In genomic region chr17:77092025-77092424, GRCh38 we compare ENCODE assay signal across 20 cellular contexts. TPM values are rescaled to one million over a fixed set of nuclear protein-coding genes. Genes with fewer than 3 reads are reported as not detected.
DNase-seq lines count a peak whose midpoint lies in the region; ATAC-seq and TF ChIP-seq lines count a peak whose summit lies in the region.
"Had no signal": no experiment of that assay in that cellular context is flagged by ENCODE, and none has a peak within 500 bp of the region (broad histone marks: within the 10 kb centered on the region; RNA-seq: fewer than 3 reads in every experiment).

No MANE protein-coding gene starts in this region.

- CTCF ChIA-PET in activated CD4-positive, alpha-beta memory T cell treated with anti-CD3 and anti-CD28 coated beads for 36 hours (lab: Charles Lee): no interaction called here
- CTCF ChIA-PET in activated CD4-positive, alpha-beta memory T cell treated with anti-CD3 and anti-CD28 coated beads, Interleukin-2, amount 10 ng/mL, durations not matched to agents 7 days and 5 days (lab: Charles Lee): interaction anchor here (1.3 kb wide), 1 partner anchor 116 kb away, joined by 3 read pairs; no protein-coding TSS in a partner anchor

- H3K27me3 ChIP-seq in GM23338 (ENCODE audit: insufficient read depth) (no peaks in the 10 kb centered on the region), psoas muscle (ENCODE audit: insufficient read depth in 3 of 3, low read length in 2 of 3) (no peaks in the 10 kb centered on the region), left ventricle myocardium inferior (ENCODE audit: low read depth) (no peaks in the 10 kb centered on the region), breast epithelium (no peaks in the 10 kb centered on the region)
- H3K27me3 ChIP-seq: heart left ventricle, Peyer's patch, spleen, tibial artery had no signal

- no peak for DNase-seq in activated CD4-positive, alpha-beta memory T cell treated with anti-CD3 and anti-CD28 coated beads for 36 hours
- no peak for DNase-seq in activated CD4-positive, alpha-beta memory T cell treated with anti-CD3 and anti-CD28 coated beads, Interleukin-2, amount 10 ng/mL, durations not matched to agents 7 days and 5 days
- DNase-seq in GM23338 (ENCODE audit: low spot score) (no peak), psoas muscle (no peak), NCI-H2107 (lab: John Stamatoyannopoulos, UW) (no peak), left ventricle myocardium inferior (no peak), breast epithelium (ENCODE audit: low spot score in 2 of 2) (no peak)
- no peak for DNase-seq in activated naive CD8-positive, alpha-beta T cell treated with anti-CD3 and anti-CD28 coated beads for 36 hours
- DNase-seq: activated CD4-positive, alpha-beta T cell treated with anti-CD3 and anti-CD28 coated beads, Interleukin-2, amount 10 ng/mL, durations not matched to agents 7 days and 5 days; aorta; cerebellar nuclear complex; DMS79 treated with DMSO at 0.1 percent for 48 hours; effector CD8-positive, alpha-beta T cell; heart left ventricle; mammary epithelial cell; NCI-H1694; NCI-H2227 treated with DMSO at 0.1 percent for 48 hours; Peyer's patch; spleen; tibial artery had no signal

- TF ChIP-seq POLR2A in breast epithelium (IDR thresholded peaks at IDR 0.05): no peak

- WGBS in psoas muscle, 3 donors: 86 to 91% (median 89%) methylated on average over 7 of the region's 7 CpGs

- no peak overlapping the region for H3K4me2 ChIP-seq in GM23338

- H3K79me2 ChIP-seq in GM23338 (replicated peaks; ENCODE audit: insufficient read depth): peaks cover 15% of the 10 kb centered on the region

- no peak for TF ChIP-seq CTCF in GM23338 (conservative IDR thresholded peaks at IDR 0.05; ENCODE audit: low read depth in 2 of 2)
- TF ChIP-seq CTCF in psoas muscle (IDR thresholded peaks at IDR 0.05): no peak
- TF ChIP-seq CTCF in left ventricle myocardium inferior (IDR thresholded peaks at IDR 0.05; ENCODE audit: borderline replicate concordance): no peak
- no peak for TF ChIP-seq CTCF in breast epithelium (IDR thresholded peaks at IDR 0.05)

- no peaks in the 10 kb centered on the region for H3K9me3 Mint-ChIP-seq in activated CD4-positive, alpha-beta memory T cell treated with anti-CD3 and anti-CD28 coated beads for 36 hours
- no peaks in the 10 kb centered on the region for H3K9me3 Mint-ChIP-seq in activated CD4-positive, alpha-beta memory T cell treated with anti-CD3 and anti-CD28 coated beads, Interleukin-2, amount 10 ng/mL, durations not matched to agents 7 days and 5 days
- H3K9me3 Mint-ChIP-seq in GM23338: no peaks in the 10 kb centered on the region; the same call in 2 of the 3 replicates
- no peaks in the 10 kb centered on the region for H3K9me3 Mint-ChIP-seq in activated naive CD8-positive, alpha-beta T cell treated with anti-CD3 and anti-CD28 coated beads for 36 hours
- H3K9me3 Mint-ChIP-seq: activated CD4-positive, alpha-beta T cell treated with anti-CD3 and anti-CD28 coated beads, Interleukin-2, amount 10 ng/mL, durations not matched to agents 7 days and 5 days had no signal

- no peaks in the 10 kb centered on the region; the same call in 1 of the 2 replicates for H4K20me1 ChIP-seq in GM23338 (replicated peaks; ENCODE audit: insufficient read depth)

- 0 out of 2 replicates have a peak, but pooled peaks cover 9% of the 10 kb centered on the region for H3K9me2 ChIP-seq in GM23338 (ENCODE audit: insufficient read depth)

- intact Hi-C loops in activated CD4-positive, alpha-beta memory T cell treated with anti-CD3 and anti-CD28 coated beads for 36 hours (cut with micrococcal nuclease): no loop called here
- intact Hi-C loops in psoas muscle (cut with DNase I): no loop called here
- intact Hi-C loops in left ventricle myocardium inferior (cut with micrococcal nuclease): loop anchor here (10.0 kb wide), 1 partner anchor 113 kb away; no protein-coding TSS in a partner anchor
- intact Hi-C loops in breast epithelium (cut with DNase I; ENCODE audit: low total_unique reads): loop anchor here (5.0 kb wide), 1 partner anchor 1135 kb away; no protein-coding TSS in a partner anchor

- peak overlapping the region; percentile 18 for H3K27ac Mint-ChIP-seq in activated CD4-positive, alpha-beta memory T cell treated with anti-CD3 and anti-CD28 coated beads for 36 hours
- H3K27ac Mint-ChIP-seq in activated CD4-positive, alpha-beta memory T cell treated with anti-CD3 and anti-CD28 coated beads, Interleukin-2, amount 10 ng/mL, durations not matched to agents 7 days and 5 days: no peak overlapping the region
- no peak overlapping the region for H3K27ac Mint-ChIP-seq in GM23338
- peak overlapping the region; percentile 82 for H3K27ac Mint-ChIP-seq in activated naive CD8-positive, alpha-beta T cell treated with anti-CD3 and anti-CD28 coated beads for 36 hours

- peaks cover 6% of the 10 kb centered on the region for H3F3A ChIP-seq in GM23338 (replicated peaks; ENCODE audit: low read depth)

- no peak overlapping the region for H3K4me3 Mint-ChIP-seq in activated CD4-positive, alpha-beta memory T cell treated with anti-CD3 and anti-CD28 coated beads for 36 hours
- no peak overlapping the region for H3K4me3 Mint-ChIP-seq in activated CD4-positive, alpha-beta memory T cell treated with anti-CD3 and anti-CD28 coated beads, Interleukin-2, amount 10 ng/mL, durations not matched to agents 7 days and 5 days
- H3K4me3 Mint-ChIP-seq in GM23338: peak overlapping the region; percentile 14; the same call in 1 of the 3 replicates
- H3K4me3 Mint-ChIP-seq in activated naive CD8-positive, alpha-beta T cell treated with anti-CD3 and anti-CD28 coated beads for 36 hours: peak overlapping the region; percentile 48
- H3K4me3 Mint-ChIP-seq: activated CD4-positive, alpha-beta T cell treated with anti-CD3 and anti-CD28 coated beads, Interleukin-2, amount 10 ng/mL, durations not matched to agents 7 days and 5 days had no signal

- H3K36me3 Mint-ChIP-seq in activated CD4-positive, alpha-beta memory T cell treated with anti-CD3 and anti-CD28 coated beads for 36 hours: peaks cover 60% of the 10 kb centered on the region
- H3K36me3 Mint-ChIP-seq in activated CD4-positive, alpha-beta memory T cell treated with anti-CD3 and anti-CD28 coated beads, Interleukin-2, amount 10 ng/mL, durations not matched to agents 7 days and 5 days (ENCODE audit: low read depth): peaks cover 60% of the 10 kb centered on the region
- H3K36me3 Mint-ChIP-seq in GM23338 (ENCODE audit: low read depth): peaks cover 74% of the 10 kb centered on the region
- peaks cover 57% of the 10 kb centered on the region for H3K36me3 Mint-ChIP-seq in activated naive CD8-positive, alpha-beta T cell treated with anti-CD3 and anti-CD28 coated beads for 36 hours

- H3K4me3 ChIP-seq in GM23338: no peak overlapping the region
- H3K4me3 ChIP-seq in psoas muscle: no peak overlapping the region
- no peak overlapping the region for H3K4me3 ChIP-seq in left ventricle myocardium inferior
- H3K4me3 ChIP-seq in breast epithelium: no peak overlapping the region
- H3K4me3 ChIP-seq: heart left ventricle, Peyer's patch, spleen, tibial artery had no signal

- H3K27me3 Mint-ChIP-seq in activated CD4-positive, alpha-beta memory T cell treated with anti-CD3 and anti-CD28 coated beads for 36 hours: no peaks in the 10 kb centered on the region
- no peaks in the 10 kb centered on the region for H3K27me3 Mint-ChIP-seq in activated CD4-positive, alpha-beta memory T cell treated with anti-CD3 and anti-CD28 coated beads, Interleukin-2, amount 10 ng/mL, durations not matched to agents 7 days and 5 days
- H3K27me3 Mint-ChIP-seq in GM23338 (ENCODE audit: insufficient read depth, low read depth, poor library complexity): peaks cover 21% of the 10 kb centered on the region
- no peaks in the 10 kb centered on the region for H3K27me3 Mint-ChIP-seq in activated naive CD8-positive, alpha-beta T cell treated with anti-CD3 and anti-CD28 coated beads for 36 hours
- H3K27me3 Mint-ChIP-seq: activated CD4-positive, alpha-beta T cell treated with anti-CD3 and anti-CD28 coated beads, Interleukin-2, amount 10 ng/mL, durations not matched to agents 7 days and 5 days had no signal

- no peaks in the 10 kb centered on the region for H3K9me3 ChIP-seq in psoas muscle
- H3K9me3 ChIP-seq in left ventricle myocardium inferior (replicated peaks): no peaks in the 10 kb centered on the region
- H3K9me3 ChIP-seq in breast epithelium: no peaks in the 10 kb centered on the region
- H3K9me3 ChIP-seq: heart left ventricle, Peyer's patch, spleen, tibial artery had no signal

- H3K27ac ChIP-seq in GM23338 (ENCODE audit: low read depth) (no peak overlapping the region), psoas muscle (peak overlapping the region; percentile 26), left ventricle myocardium inferior (replicated peaks) (no peak overlapping the region), breast epithelium (peak overlapping the region in 1 of 2 donors; percentile 5)
- H3K27ac ChIP-seq: heart left ventricle, Peyer's patch, tibial artery had no signal

- no peak overlapping the region for H2AFZ ChIP-seq in GM23338

- ATAC-seq in GM23338 (no peak), psoas muscle (no peak)
- ATAC-seq: heart left ventricle had no signal

- peaks cover 10% of the 10 kb centered on the region for H3K4me1 ChIP-seq in GM23338 (ENCODE audit: insufficient read depth)
- H3K4me1 ChIP-seq in psoas muscle: peaks cover 59% of the 10 kb centered on the region
- H3K4me1 ChIP-seq in left ventricle myocardium inferior: peaks cover 82% of the 10 kb centered on the region
- peaks cover 0 to 3% of the 10 kb centered on the region in 2 donors for H3K4me1 ChIP-seq in breast epithelium

- H3K36me3 ChIP-seq in GM23338 (ENCODE audit: insufficient read depth) (peaks cover 5% of the 10 kb centered on the region; the same call in 1 of the 2 replicates), psoas muscle (ENCODE audit: insufficient read depth in 1 of 2, low read depth in 1 of 2) (peaks cover 12 to 64% of the 10 kb centered on the region in 2 donors), left ventricle myocardium inferior (peaks cover 56% of the 10 kb centered on the region), breast epithelium (peaks cover 7% of the 10 kb centered on the region)

- POLR2A ChIA-PET in activated CD4-positive, alpha-beta memory T cell treated with anti-CD3 and anti-CD28 coated beads for 36 hours (lab: Charles Lee): interaction anchor here (1.7 kb wide), 1 partner anchor 48 kb away, joined by 6 read pairs; no protein-coding TSS in a partner anchor
- POLR2A ChIA-PET in activated CD4-positive, alpha-beta memory T cell treated with anti-CD3 and anti-CD28 coated beads, Interleukin-2, amount 10 ng/mL, durations not matched to agents 7 days and 5 days (lab: Charles Lee): no interaction called here

- peaks cover 52% of the 10 kb centered on the region for H3K4me1 Mint-ChIP-seq in activated CD4-positive, alpha-beta memory T cell treated with anti-CD3 and anti-CD28 coated beads for 36 hours (ENCODE audit: low read depth)
- peaks cover 57% of the 10 kb centered on the region for H3K4me1 Mint-ChIP-seq in activated CD4-positive, alpha-beta memory T cell treated with anti-CD3 and anti-CD28 coated beads, Interleukin-2, amount 10 ng/mL, durations not matched to agents 7 days and 5 days
- H3K4me1 Mint-ChIP-seq in GM23338: peaks cover 19% of the 10 kb centered on the region
- peaks cover 42% of the 10 kb centered on the region for H3K4me1 Mint-ChIP-seq in activated naive CD8-positive, alpha-beta T cell treated with anti-CD3 and anti-CD28 coated beads for 36 hours

RNA-seq across cellular contexts. Expression of gene SEC14L1, which starts 48.7 kb away (rescaled TPM):
- 10 to 100 TPM; 68.1 to 68.5 TPM for total RNA-seq in activated CD4-positive, alpha-beta memory T cell treated with anti-CD3 and anti-CD28 coated beads for 36 hours
- 10 to 100 TPM; 77.2 to 82.2 TPM for total RNA-seq in activated CD4-positive, alpha-beta memory T cell treated with anti-CD3 and anti-CD28 coated beads, Interleukin-2, amount 10 ng/mL, durations not matched to agents 7 days and 5 days
- total RNA-seq in GM23338 (2014; rRNA removed; shearing (Covaris generic)): 54.8 and 81.8 TPM in 2 replicates
- polyA plus RNA-seq in GM23338 (2016; fragmentation: Nextera tagmentation; extraction: Ambion mirVana) (26.8 and 32.3 TPM in 2 replicates), psoas muscle (10 to 100 TPM; 38.6 to 84.2 (median 43.2) TPM)
- total RNA-seq in activated naive CD8-positive, alpha-beta T cell treated with anti-CD3 and anti-CD28 coated beads for 36 hours: 10 to 100 TPM; 56.9 to 59.6 TPM
- total RNA-seq in psoas muscle (10 to 100 TPM; 68.7 to 98.9 (median 73.0) TPM), left ventricle myocardium inferior (55.5 TPM), breast epithelium (100 to 1,000 TPM in 1 of 3 donors, 10 to 100 TPM in 2; 52.2 to 106 (median 59.6) TPM)

Comparison
In these comparisons a context has a peak if more than half of its experiments do, and no peak if none do; other contexts are left out.
1. H3K27ac Mint-ChIP-seq: peak in activated CD4-positive, alpha-beta memory T cell treated with anti-CD3 and anti-CD28 coated beads for 36 hours (single experiment) and activated naive CD8-positive, alpha-beta T cell treated with anti-CD3 and anti-CD28 coated beads for 36 hours (single experiment); none in activated CD4-positive, alpha-beta memory T cell treated with anti-CD3 and anti-CD28 coated beads, Interleukin-2, amount 10 ng/mL, durations not matched to agents 7 days and 5 days (single experiment) and GM23338 (single experiment).
2. H3K4me3 Mint-ChIP-seq: peak in GM23338 (single experiment) and activated naive CD8-positive, alpha-beta T cell treated with anti-CD3 and anti-CD28 coated beads for 36 hours (single experiment); none in activated CD4-positive, alpha-beta memory T cell treated with anti-CD3 and anti-CD28 coated beads for 36 hours (single experiment) and activated CD4-positive, alpha-beta memory T cell treated with anti-CD3 and anti-CD28 coated beads, Interleukin-2, amount 10 ng/mL, durations not matched to agents 7 days and 5 days (single experiment).
3. intact Hi-C loops: an anchor here in left ventricle myocardium inferior (10.0 kb wide) and breast epithelium (5.0 kb wide); none called in activated CD4-positive, alpha-beta memory T cell treated with anti-CD3 and anti-CD28 coated beads for 36 hours and psoas muscle.